In genomic region chr14:68174446-68174845, GRCh38 we compare ENCODE assay signal across 1 cellular context.
TF ChIP-seq lines count a peak whose summit lies in the region.

No MANE protein-coding gene starts in this region.

TF ChIP-seq in HepG2, 621 proteins besides CTCF, POLR2A, EP300 and RAD21:
- TF ChIP-seq SNAPC4 (CRISPR knock-in tag; IDR thresholded peaks at IDR 0.05) = no peak
- TF ChIP-seq SRSF4 (IDR thresholded peaks at IDR 0.05; ENCODE audit: low read depth, low read length, poor library complexity, severe bottlenecking) = no peak
- TF ChIP-seq, protein P1, sequence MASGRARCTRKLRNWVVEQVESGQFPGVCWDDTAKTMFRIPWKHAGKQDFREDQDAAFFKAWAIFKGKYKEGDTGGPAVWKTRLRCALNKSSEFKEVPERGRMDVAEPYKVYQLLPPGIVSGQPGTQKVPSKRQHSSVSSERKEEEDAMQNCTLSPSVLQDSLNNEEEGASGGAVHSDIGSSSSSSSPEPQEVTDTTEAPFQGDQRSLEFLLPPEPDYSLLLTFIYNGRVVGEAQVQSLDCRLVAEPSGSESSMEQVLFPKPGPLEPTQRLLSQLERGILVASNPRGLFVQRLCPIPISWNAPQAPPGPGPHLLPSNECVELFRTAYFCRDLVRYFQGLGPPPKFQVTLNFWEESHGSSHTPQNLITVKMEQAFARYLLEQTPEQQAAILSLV (CRISPR knock-in tag; IDR thresholded peaks at IDR 0.05; ENCODE audit: borderline replicate concordance) = no peak
- TF ChIP-seq NPAS2 (CRISPR knock-in tag; IDR thresholded peaks at IDR 0.05; ENCODE audit: borderline replicate concordance) = no peak
- no peak for TF ChIP-seq NCOA5 (CRISPR knock-in tag; IDR thresholded peaks at IDR 0.05)
- no peak for TF ChIP-seq HNRNPL (IDR thresholded peaks at IDR 0.05; ENCODE audit: low read depth, low read length)
- TF ChIP-seq, protein P2, sequence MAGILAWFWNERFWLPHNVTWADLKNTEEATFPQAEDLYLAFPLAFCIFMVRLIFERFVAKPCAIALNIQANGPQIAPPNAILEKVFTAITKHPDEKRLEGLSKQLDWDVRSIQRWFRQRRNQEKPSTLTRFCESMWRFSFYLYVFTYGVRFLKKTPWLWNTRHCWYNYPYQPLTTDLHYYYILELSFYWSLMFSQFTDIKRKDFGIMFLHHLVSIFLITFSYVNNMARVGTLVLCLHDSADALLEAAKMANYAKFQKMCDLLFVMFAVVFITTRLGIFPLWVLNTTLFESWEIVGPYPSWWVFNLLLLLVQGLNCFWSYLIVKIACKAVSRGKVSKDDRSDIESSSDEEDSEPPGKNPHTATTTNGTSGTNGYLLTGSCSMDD (CRISPR knock-in tag; IDR thresholded peaks at IDR 0.05) = no peak
- no peak for TF ChIP-seq HOXA7 (CRISPR knock-in tag; IDR thresholded peaks at IDR 0.05)
- no peak for TF ChIP-seq ZNF552 (CRISPR knock-in tag; IDR thresholded peaks at IDR 0.05; ENCODE audit: borderline replicate concordance)
- no peak for TF ChIP-seq SOX5 (CRISPR knock-in tag; IDR thresholded peaks at IDR 0.05; ENCODE audit: borderline replicate concordance)
- no peak for TF ChIP-seq MTERF4 (CRISPR knock-in tag; IDR thresholded peaks at IDR 0.05)
- no peak for TF ChIP-seq ZNF235 (CRISPR knock-in tag; IDR thresholded peaks at IDR 0.05; ENCODE audit: borderline replicate concordance)
- TF ChIP-seq ESRRA (CRISPR knock-in tag; IDR thresholded peaks at IDR 0.05; ENCODE audit: low read depth) = no peak
- no peak for TF ChIP-seq GMEB2 (CRISPR knock-in tag; IDR thresholded peaks at IDR 0.05; ENCODE audit: low read depth)
- TF ChIP-seq RCOR2 (CRISPR knock-in tag; IDR thresholded peaks at IDR 0.05) = no peak
- TF ChIP-seq ZNF20 (CRISPR knock-in tag; IDR thresholded peaks at IDR 0.05) = no peak
- TF ChIP-seq NBN (conservative IDR thresholded peaks at IDR 0.05) = no peak
